8 cellular contexts compared by ENCODE assay signal in genomic region chr7:35729061-35729783, GRCh38. TPM values are rescaled to one million over a fixed set of nuclear protein-coding genes. Genes with fewer than 3 reads are reported as not detected.
DNase-seq lines count a peak whose midpoint lies in the region; ATAC-seq and TF ChIP-seq lines count a peak whose summit lies in the region.

No MANE protein-coding gene starts in this region.

- CTCF ChIA-PET in Calu3 (lab: Charles Lee): interaction anchor here (1.4 kb wide), 1 partner anchor 71 kb away, joined by 4 read pairs; the partner anchor contains the start of gene SEPTIN7

- DNase-seq in activated CD4-positive, CD25-positive, alpha-beta regulatory T cell treated with anti-CD3 and anti-CD28 coated beads, Interleukin-2, amount 50 U/mL, for 72 hours: no peak
- DNase-seq in SK-N-DZ (ENCODE audit: low spot score) (peak; percentile 69), left cardiac atrium (no peak), Calu3 (no peak), EL (no peak), glutamatergic neuron (no peak)

- H3K4me1 Mint-ChIP-seq in Calu3 (ENCODE audit: low read depth, unreplicated experiment) (no peaks in the 10 kb centered on the region), glutamatergic neuron (ENCODE audit: low read depth, unreplicated experiment) (no peaks in the 10 kb centered on the region)

- no peak overlapping the region for H3K4me3 Mint-ChIP-seq in Calu3 (ENCODE audit: low read depth, unreplicated experiment)
- H3K4me3 Mint-ChIP-seq in glutamatergic neuron (ENCODE audit: unreplicated experiment): no peak overlapping the region

- H3K36me3 Mint-ChIP-seq in Calu3 (ENCODE audit: insufficient read depth, unreplicated experiment) (no peaks in the 10 kb centered on the region), glutamatergic neuron (ENCODE audit: unreplicated experiment) (no peaks in the 10 kb centered on the region)

- TF ChIP-seq CTCF in Calu3 (IDR thresholded peaks at IDR 0.05; ENCODE audit: unreplicated experiment): no peak
- no peak for TF ChIP-seq CTCF in glutamatergic neuron (IDR thresholded peaks at IDR 0.05; ENCODE audit: partially characterized antibody, unreplicated experiment)

- no TSS peak for BruUV-seq in Calu3 (replicated peaks; lab: Mats Ljungman, UMichigan)

- ATAC-seq in activated CD4-positive, CD25-positive, alpha-beta regulatory T cell treated with anti-CD3 and anti-CD28 coated beads, Interleukin-2, amount 50 U/mL, for 24 hours: peak; percentile 50 to 63
- ATAC-seq in HG02870 (IDR thresholded peaks at IDR 0.05; ENCODE audit: unreplicated experiment): peak; percentile 56
- ATAC-seq in left cardiac atrium: peak; percentile 20 to 29

- H3K27me3 Mint-ChIP-seq in Calu3 (ENCODE audit: unreplicated experiment): peaks cover 38% of the 10 kb centered on the region
- no peaks in the 10 kb centered on the region for H3K27me3 Mint-ChIP-seq in glutamatergic neuron (ENCODE audit: unreplicated experiment)

- H3K9me3 Mint-ChIP-seq in Calu3 (ENCODE audit: low read depth, unreplicated experiment) (no peaks in the 10 kb centered on the region), glutamatergic neuron (ENCODE audit: unreplicated experiment) (peaks cover 2% of the 10 kb centered on the region)

- intact Hi-C loops in left cardiac atrium (cut with DNase I): no loop called here
- intact Hi-C loops in Calu3 (cut with micrococcal nuclease; ENCODE audit: unreplicated experiment): no loop called here

- H3K27ac Mint-ChIP-seq in Calu3 (ENCODE audit: unreplicated experiment) (no peak overlapping the region), glutamatergic neuron (ENCODE audit: unreplicated experiment) (no peak overlapping the region)

RNA-seq across cellular contexts. Expression of gene HERPUD2, which starts 34.3 kb away (rescaled TPM):
- 15.9 and 19.4 TPM in 2 replicates for polyA plus RNA-seq in SK-N-DZ (2014; cell fraction: cytosol; rRNA removed)
- polyA plus RNA-seq in SK-N-DZ (2014; cell fraction: nucleus; rRNA removed): 8.6 and 11.9 TPM in 2 replicates
- 10 to 100 TPM; 15.6 to 17.3 TPM for total RNA-seq in left cardiac atrium
- total RNA-seq in Calu3 (2022): 37.5 and 42.7 TPM in 2 replicates
- total RNA-seq in glutamatergic neuron (ENCODE audit: unreplicated experiment): 28.2 TPM
